14 cellular contexts compared by ENCODE assay signal in the genomic region with DNA sequence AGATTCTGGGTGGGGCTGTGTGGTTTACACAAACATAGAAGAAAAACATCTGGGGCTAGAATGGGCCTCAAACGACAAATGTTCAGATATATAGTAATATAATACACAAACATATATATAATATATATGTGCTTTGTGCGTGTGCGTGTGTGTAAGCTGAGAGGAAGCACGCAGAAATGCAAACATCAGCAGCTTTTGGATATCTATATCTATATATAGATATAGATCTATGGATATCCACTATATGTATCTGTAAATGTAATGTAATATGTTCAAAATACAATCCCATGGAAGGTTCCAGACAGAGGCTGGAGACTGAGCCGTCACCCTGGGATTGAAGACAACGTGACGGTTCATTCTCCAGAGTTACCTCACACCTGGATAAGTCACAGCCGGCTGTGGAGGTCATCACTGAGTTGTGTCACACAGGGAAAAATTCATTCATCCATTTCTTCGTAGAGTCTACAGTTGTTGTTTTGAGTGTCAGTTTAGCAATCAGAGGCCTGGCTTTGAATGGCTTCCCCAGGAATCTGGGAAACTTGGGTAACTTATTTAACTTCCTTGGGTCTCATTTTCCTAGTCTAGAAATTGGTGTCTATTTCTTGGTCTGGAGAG.
DNase-seq lines count a peak whose midpoint lies in the region; ATAC-seq, FAIRE-seq and TF ChIP-seq lines count a peak whose summit lies in the region.
"Had no signal": no experiment of that assay in that cellular context is flagged by ENCODE, and none has a peak within 500 bp of the region (broad histone marks: within the 10 kb centered on the region; RNA-seq: fewer than 3 reads in every experiment).

No MANE protein-coding gene starts in this region.

- no peak overlapping the region for H3K27ac Mint-ChIP-seq in activated CD8-positive, alpha-beta T cell treated with anti-CD3 and anti-CD28 coated beads for 36 hours
- H3K27ac Mint-ChIP-seq: activated CD4-positive, alpha-beta T cell treated with anti-CD3 and anti-CD28 coated beads, Interleukin-2, amount 10 ng/mL, durations not matched to agents 7 days and 5 days; activated T-helper 2 cell treated with anti-CD3 and anti-CD28 coated beads, Interferon-gamma antibody, Interleukin-2, Interleukin-4, amounts not matched to agents 10 μg/mL and 5 μg/mL and 100 μg/mL, durations not matched to agents 14 hours and 24 hours and 36 hours had no signal

- ATAC-seq in esophagus mucosa, result peak; percentile 28
- ATAC-seq in pancreas, result no peak
- no peak for ATAC-seq in activated CD8-positive, alpha-beta T cell treated with anti-CD3 and anti-CD28 coated beads for 36 hours
- no peak for ATAC-seq in GM21723 (IDR thresholded peaks at IDR 0.05; ENCODE audit: unreplicated experiment)

- intact Hi-C loops in cardiac septum (cut with DNase I), result loop anchor here (5.0 kb wide), 1 partner anchor 157 kb away; no protein-coding TSS in a partner anchor
- intact Hi-C loops in pancreas (cut with DNase I), result no loop called here
- intact Hi-C loops in activated CD8-positive, alpha-beta T cell treated with anti-CD3 and anti-CD28 coated beads for 36 hours (cut with micrococcal nuclease), result no loop called here

- CTCF ChIA-PET in activated CD8-positive, alpha-beta T cell treated with anti-CD3 and anti-CD28 coated beads for 36 hours (lab: Charles Lee), result no interaction called here

- no peak for FAIRE-seq in pancreas (lab: Jason Lieb, UNC)
- FAIRE-seq: HTR-8/SVneo had no signal

- H3K4me1 Mint-ChIP-seq in activated CD8-positive, alpha-beta T cell treated with anti-CD3 and anti-CD28 coated beads for 36 hours (ENCODE audit: low read depth), result no peaks in the 10 kb centered on the region
- H3K4me1 Mint-ChIP-seq: activated CD4-positive, alpha-beta T cell treated with anti-CD3 and anti-CD28 coated beads, Interleukin-2, amount 10 ng/mL, durations not matched to agents 7 days and 5 days had no signal

- H3K4me3 Mint-ChIP-seq in activated CD8-positive, alpha-beta T cell treated with anti-CD3 and anti-CD28 coated beads for 36 hours, result no peak overlapping the region
- H3K4me3 Mint-ChIP-seq: activated CD4-positive, alpha-beta T cell treated with anti-CD3 and anti-CD28 coated beads, Interleukin-2, amount 10 ng/mL, durations not matched to agents 7 days and 5 days had no signal

- H3K27me3 ChIP-seq in right atrium auricular region (no peaks in the 10 kb centered on the region), pancreas (no peaks in the 10 kb centered on the region)
- H3K27me3 ChIP-seq: neutrophil had no signal

- no peaks in the 10 kb centered on the region for H3K36me3 Mint-ChIP-seq in activated CD8-positive, alpha-beta T cell treated with anti-CD3 and anti-CD28 coated beads for 36 hours (ENCODE audit: low read depth)

- H3K4me1 ChIP-seq in right atrium auricular region (peaks cover 0 to 45% of the 10 kb centered on the region in 2 donors), pancreas (peaks cover 14 to 30% (median 26%) of the 10 kb centered on the region in 3 donors)

- H3K27me3 Mint-ChIP-seq in activated CD8-positive, alpha-beta T cell treated with anti-CD3 and anti-CD28 coated beads for 36 hours, result peaks cover 2% of the 10 kb centered on the region
- H3K27me3 Mint-ChIP-seq: activated CD4-positive, alpha-beta T cell treated with anti-CD3 and anti-CD28 coated beads, Interleukin-2, amount 10 ng/mL, durations not matched to agents 7 days and 5 days had no signal

- no peak for TF ChIP-seq CTCF in right atrium auricular region (IDR thresholded peaks at IDR 0.05)
- no peak for TF ChIP-seq CTCF in pancreas (IDR thresholded peaks at IDR 0.05)
- no peak for TF ChIP-seq CTCF in activated CD8-positive, alpha-beta T cell treated with anti-CD3 and anti-CD28 coated beads for 36 hours (IDR thresholded peaks at IDR 0.05)

- no peaks in the 10 kb centered on the region for H3K9me3 ChIP-seq in right atrium auricular region
- no peaks in the 10 kb centered on the region for H3K9me3 ChIP-seq in pancreas
- H3K9me3 ChIP-seq: neutrophil had no signal

- H3K27ac ChIP-seq in right atrium auricular region (peak overlapping the region; percentile 81 to 90), pancreas (peak overlapping the region in 3 of 4 donors; percentile 44 to 62 (median 45))
- H3K27ac ChIP-seq: neutrophil had no signal

- POLR2A ChIA-PET in activated CD8-positive, alpha-beta T cell treated with anti-CD3 and anti-CD28 coated beads for 36 hours (lab: Charles Lee), result no interaction called here

- H3K9me3 Mint-ChIP-seq in activated CD8-positive, alpha-beta T cell treated with anti-CD3 and anti-CD28 coated beads for 36 hours, result no peaks in the 10 kb centered on the region
- H3K9me3 Mint-ChIP-seq: activated CD4-positive, alpha-beta T cell treated with anti-CD3 and anti-CD28 coated beads, Interleukin-2, amount 10 ng/mL, durations not matched to agents 7 days and 5 days; activated T-helper 2 cell treated with anti-CD3 and anti-CD28 coated beads, Interferon-gamma antibody, Interleukin-2, Interleukin-4, amounts not matched to agents 10 μg/mL and 5 μg/mL and 100 μg/mL, durations not matched to agents 14 hours and 24 hours and 36 hours had no signal

- DNase-seq in right atrium auricular region (ENCODE audit: low spot score) (no peak), cardiac septum (ENCODE audit: low spot score) (no peak), pancreas (no peak), NCI-H2196 (lab: John Stamatoyannopoulos, UW; ENCODE audit: unreplicated experiment) (no peak)
- DNase-seq in activated effector memory CD4-positive, alpha-beta T cell treated with Interleukin-2 at 50 U/mL for 16 hours, result no peak
- no peak for DNase-seq in activated CD8-positive, alpha-beta T cell treated with anti-CD3 and anti-CD28 coated beads for 36 hours
- DNase-seq: activated CD4-positive, alpha-beta T cell treated with anti-CD3 and anti-CD28 coated beads, Interleukin-2, amount 10 ng/mL, durations not matched to agents 7 days and 5 days; NCI-H1436; stimulated activated CD4-positive, alpha-beta T cell treated with anti-CD3 and anti-CD28 coated beads, Interleukin-4, amount 100 ng/mL, for 1 hour had no signal

- H3K36me3 ChIP-seq in right atrium auricular region (no peaks in the 10 kb centered on the region), pancreas (no peaks in the 10 kb centered on the region)
- H3K36me3 ChIP-seq: neutrophil had no signal

- H3K4me3 ChIP-seq in right atrium auricular region (no peak overlapping the region), pancreas (no peak overlapping the region)

- WGBS in pancreas, 2 donors, result 82 to 85% methylated on average over 9 of the region's 9 CpGs
